9 cellular contexts compared by ENCODE assay signal in the genomic region with DNA sequence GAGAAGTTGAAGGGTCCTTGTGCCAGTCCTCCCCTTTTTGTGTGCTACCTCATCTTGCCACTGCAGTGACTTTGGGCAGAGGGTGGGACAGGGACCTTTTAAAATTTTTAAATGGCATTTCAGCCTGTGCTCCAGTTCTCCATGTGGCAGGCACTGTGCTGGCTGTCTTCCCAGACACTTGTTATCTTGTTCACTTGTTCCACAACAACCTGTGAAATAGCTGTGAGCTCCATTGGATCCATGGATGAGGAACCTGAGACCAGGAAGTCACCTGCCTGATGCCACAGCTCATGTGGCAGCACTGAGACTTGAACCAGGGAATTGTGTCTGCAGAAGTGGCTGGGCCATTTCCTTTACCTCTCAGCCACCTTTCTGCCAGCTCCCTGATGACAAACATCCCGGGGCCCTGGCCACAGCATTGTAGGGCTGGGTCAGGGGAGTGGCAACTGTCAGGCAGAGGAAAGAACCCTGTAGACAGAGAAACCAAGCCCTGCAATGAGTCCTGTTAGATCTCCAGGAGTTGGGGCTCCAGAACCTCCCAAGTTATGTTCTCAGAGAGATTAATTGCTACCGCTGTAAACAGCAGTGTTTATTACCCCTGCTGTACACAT. TPM values are rescaled to one million over a fixed set of nuclear protein-coding genes. Genes with fewer than 3 reads are reported as not detected.
DNase-seq lines count a peak whose midpoint lies in the region; ATAC-seq lines count a peak whose summit lies in the region.
"Had no signal": no experiment of that assay in that cellular context is flagged by ENCODE, and none has a peak within 500 bp of the region (broad histone marks: within the 10 kb centered on the region; RNA-seq: fewer than 3 reads in every experiment).

No MANE protein-coding gene starts in this region.

- H3K27me3 ChIP-seq in stomach smooth muscle (ENCODE audit: control insufficient read depth in 1 of 2, insufficient read depth in 2 of 2, low read length in 2 of 2) = no peaks in the 10 kb centered on the region

- ATAC-seq in activated naive CD8-positive, alpha-beta T cell treated with anti-CD3 and anti-CD28 coated beads, Interleukin-2, amount 10 ng/mL, durations not matched to agents 7 days and 5 days (ENCODE audit: low read depth) = no peak
- ATAC-seq in left colon (peak; percentile 27), GM21526 (IDR thresholded peaks at IDR 0.05; ENCODE audit: low FRiP score, unreplicated experiment) (no peak)

- POLR2A ChIA-PET in activated naive CD8-positive, alpha-beta T cell treated with anti-CD3 and anti-CD28 coated beads, Interleukin-2, amount 10 ng/mL, durations not matched to agents 7 days and 5 days (lab: Charles Lee) = interaction anchor here (0.6 to 6.1 kb wide), 6 partner anchors 28 to 142 kb away, joined by 3 to 57 read pairs (median 9); partner anchors contain the start of genes ACTMAP, RAB4B and SNRPA

- peaks cover 9 to 30% of the 10 kb centered on the region in 2 donors for H3K36me3 ChIP-seq in stomach smooth muscle (ENCODE audit: control insufficient read depth in 2 of 2, insufficient read depth in 2 of 2, low read length in 2 of 2)

- H3K36me3 Mint-ChIP-seq in activated naive CD8-positive, alpha-beta T cell treated with anti-CD3 and anti-CD28 coated beads, Interleukin-2, amount 10 ng/mL, durations not matched to agents 7 days and 5 days = peaks cover 30% of the 10 kb centered on the region

- H3K27ac ChIP-seq in stomach smooth muscle (ENCODE audit: low read length) = peak overlapping the region; percentile 75

- H3K4me1 Mint-ChIP-seq in activated naive CD8-positive, alpha-beta T cell treated with anti-CD3 and anti-CD28 coated beads, Interleukin-2, amount 10 ng/mL, durations not matched to agents 7 days and 5 days = peaks cover 69% of the 10 kb centered on the region

- H3K4me3 Mint-ChIP-seq in activated naive CD8-positive, alpha-beta T cell treated with anti-CD3 and anti-CD28 coated beads, Interleukin-2, amount 10 ng/mL, durations not matched to agents 7 days and 5 days = peak overlapping the region; percentile 98

- peak overlapping the region; percentile 93 for H3K27ac Mint-ChIP-seq in activated naive CD8-positive, alpha-beta T cell treated with anti-CD3 and anti-CD28 coated beads, Interleukin-2, amount 10 ng/mL, durations not matched to agents 7 days and 5 days

- H3K9me3 Mint-ChIP-seq in activated naive CD8-positive, alpha-beta T cell treated with anti-CD3 and anti-CD28 coated beads, Interleukin-2, amount 10 ng/mL, durations not matched to agents 7 days and 5 days = no peaks in the 10 kb centered on the region

- H3K9ac ChIP-seq in stomach smooth muscle (ENCODE audit: low read length in 2 of 2) = peak overlapping the region in 1 of 2 donors; percentile 29

- intact Hi-C loops in left colon (cut with DNase I, micrococcal nuclease) = no loop called here

- peaks cover 78% of the 10 kb centered on the region for H3K4me1 ChIP-seq in stomach smooth muscle (ENCODE audit: control insufficient read depth, insufficient read depth, low read length)

- H3K4me3 ChIP-seq in stomach smooth muscle (ENCODE audit: low read length in 2 of 2) = no peak overlapping the region

- no peaks in the 10 kb centered on the region for H3K27me3 Mint-ChIP-seq in activated naive CD8-positive, alpha-beta T cell treated with anti-CD3 and anti-CD28 coated beads, Interleukin-2, amount 10 ng/mL, durations not matched to agents 7 days and 5 days

- peak; percentile 8 for DNase-seq in DMS79 (lab: John Stamatoyannopoulos, UW)
- no peak for DNase-seq in DMS79 treated with DMSO at 0.1 percent for 48 hours (lab: John Stamatoyannopoulos, UW)
- peak; percentile 55 for DNase-seq in activated naive CD8-positive, alpha-beta T cell treated with anti-CD3 and anti-CD28 coated beads, Interleukin-2, amount 10 ng/mL, durations not matched to agents 7 days and 5 days
- peak in 1 of 2 donors; percentile 43 for DNase-seq in left colon
- DNase-seq in EL = no peak
- DNase-seq in iPS-NIHi7 (ENCODE audit: extremely low spot score) = no peak
- DNase-seq: NCI-H1436 treated with DMSO at 0.1 percent for 48 hours had no signal

- no peaks in the 10 kb centered on the region for H3K9me3 ChIP-seq in stomach smooth muscle (ENCODE audit: control insufficient read depth in 2 of 2, low read length in 2 of 2)

RNA-seq across cellular contexts. Expression of gene EGLN2, which starts 6.4 kb away (rescaled TPM):
- total RNA-seq in activated naive CD8-positive, alpha-beta T cell treated with anti-CD3 and anti-CD28 coated beads, Interleukin-2, amount 10 ng/mL, durations not matched to agents 7 days and 5 days = 100 to 1,000 TPM; 158 to 159 TPM
- total RNA-seq in left colon = 10 to 100 TPM; 95.3 to 96.9 TPM

RNA-seq across cellular contexts. Expression of gene RAB4B, which starts 27.3 kb away (rescaled TPM):
- total RNA-seq in activated naive CD8-positive, alpha-beta T cell treated with anti-CD3 and anti-CD28 coated beads, Interleukin-2, amount 10 ng/mL, durations not matched to agents 7 days and 5 days = 10 to 100 TPM; 53.1 to 57.7 TPM
- 10 to 100 TPM; 65.9 to 67.9 TPM for total RNA-seq in left colon

RNA-seq across cellular contexts. Expression of gene MIA, which starts 30.0 kb away (rescaled TPM):
- 1 to 10 TPM; 3.0 TPM for total RNA-seq in activated naive CD8-positive, alpha-beta T cell treated with anti-CD3 and anti-CD28 coated beads, Interleukin-2, amount 10 ng/mL, durations not matched to agents 7 days and 5 days
- 1 to 10 TPM in 1 of 2 donors, not detected in 1; 1.7 TPM for total RNA-seq in left colon

RNA-seq across cellular contexts. Expression of gene CYP2A6, which starts 44.9 kb away (rescaled TPM):
- under 1 TPM; 0.28 to 0.55 TPM for total RNA-seq in activated naive CD8-positive, alpha-beta T cell treated with anti-CD3 and anti-CD28 coated beads, Interleukin-2, amount 10 ng/mL, durations not matched to agents 7 days and 5 days
- not detected for total RNA-seq in left colon

RNA-seq across cellular contexts. Expression of gene SNRPA, which starts 54.4 kb away (rescaled TPM):
- total RNA-seq in activated naive CD8-positive, alpha-beta T cell treated with anti-CD3 and anti-CD28 coated beads, Interleukin-2, amount 10 ng/mL, durations not matched to agents 7 days and 5 days = 100 to 1,000 TPM; 145 to 157 TPM
- 10 to 100 TPM; 43.4 to 68.0 TPM for total RNA-seq in left colon

Comparison
In these comparisons a context has a peak if more than half of its experiments do, and no peak if none do; other contexts are left out.
1. DNase-seq: peak in DMS79 (single experiment) and activated naive CD8-positive, alpha-beta T cell treated with anti-CD3 and anti-CD28 coated beads, Interleukin-2, amount 10 ng/mL, durations not matched to agents 7 days and 5 days (single experiment); none in DMS79 treated with DMSO at 0.1 percent for 48 hours (single experiment), EL (single experiment) and iPS-NIHi7 (single experiment).